ENCODE assay signal across 2 cellular contexts in the genomic region with DNA sequence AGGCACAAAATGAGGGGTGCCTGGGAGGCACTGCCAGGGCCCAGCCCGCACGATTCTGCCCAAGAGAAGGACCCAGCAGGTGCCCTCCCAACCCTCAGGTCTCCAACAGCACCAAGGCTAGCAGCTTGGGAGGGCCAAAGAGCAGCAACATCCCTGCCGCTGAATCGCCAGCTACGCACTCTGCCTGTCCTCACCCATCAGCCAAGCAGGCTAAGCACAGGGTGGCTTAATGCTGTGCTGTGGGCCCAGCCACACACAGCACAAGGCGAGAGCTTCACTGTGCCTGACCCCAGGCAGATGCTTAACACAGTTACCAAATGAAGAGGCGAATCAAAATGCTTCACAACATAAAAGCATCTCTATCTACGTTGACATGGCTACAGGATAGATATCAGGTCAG.
TF ChIP-seq lines count a peak whose summit lies in the region.

No MANE protein-coding gene starts in this region.

TF ChIP-seq in HEK293, 187 proteins besides CTCF, POLR2A, EP300 and RAD21:
- TF ChIP-seq, protein P1, sequence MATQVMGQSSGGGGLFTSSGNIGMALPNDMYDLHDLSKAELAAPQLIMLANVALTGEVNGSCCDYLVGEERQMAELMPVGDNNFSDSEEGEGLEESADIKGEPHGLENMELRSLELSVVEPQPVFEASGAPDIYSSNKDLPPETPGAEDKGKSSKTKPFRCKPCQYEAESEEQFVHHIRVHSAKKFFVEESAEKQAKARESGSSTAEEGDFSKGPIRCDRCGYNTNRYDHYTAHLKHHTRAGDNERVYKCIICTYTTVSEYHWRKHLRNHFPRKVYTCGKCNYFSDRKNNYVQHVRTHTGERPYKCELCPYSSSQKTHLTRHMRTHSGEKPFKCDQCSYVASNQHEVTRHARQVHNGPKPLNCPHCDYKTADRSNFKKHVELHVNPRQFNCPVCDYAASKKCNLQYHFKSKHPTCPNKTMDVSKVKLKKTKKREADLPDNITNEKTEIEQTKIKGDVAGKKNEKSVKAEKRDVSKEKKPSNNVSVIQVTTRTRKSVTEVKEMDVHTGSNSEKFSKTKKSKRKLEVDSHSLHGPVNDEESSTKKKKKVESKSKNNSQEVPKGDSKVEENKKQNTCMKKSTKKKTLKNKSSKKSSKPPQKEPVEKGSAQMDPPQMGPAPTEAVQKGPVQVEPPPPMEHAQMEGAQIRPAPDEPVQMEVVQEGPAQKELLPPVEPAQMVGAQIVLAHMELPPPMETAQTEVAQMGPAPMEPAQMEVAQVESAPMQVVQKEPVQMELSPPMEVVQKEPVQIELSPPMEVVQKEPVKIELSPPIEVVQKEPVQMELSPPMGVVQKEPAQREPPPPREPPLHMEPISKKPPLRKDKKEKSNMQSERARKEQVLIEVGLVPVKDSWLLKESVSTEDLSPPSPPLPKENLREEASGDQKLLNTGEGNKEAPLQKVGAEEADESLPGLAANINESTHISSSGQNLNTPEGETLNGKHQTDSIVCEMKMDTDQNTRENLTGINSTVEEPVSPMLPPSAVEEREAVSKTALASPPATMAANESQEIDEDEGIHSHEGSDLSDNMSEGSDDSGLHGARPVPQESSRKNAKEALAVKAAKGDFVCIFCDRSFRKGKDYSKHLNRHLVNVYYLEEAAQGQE (tag by site-specific recombination; IDR thresholded peaks at IDR 0.05) = peak; percentile 32; the same call in 1 of the 2 replicates
- no peak for TF ChIP-seq ZBTB8A (tag by site-specific recombination; IDR thresholded peaks at IDR 0.05)
- TF ChIP-seq GLIS2 (tag by site-specific recombination; IDR thresholded peaks at IDR 0.05) = 0 out of 2 replicates have a peak, but pooled peaks have one; percentile 5

TF ChIP-seq in K562, 482 proteins besides CTCF, POLR2A, EP300 and RAD21:
- TF ChIP-seq, protein P2, sequence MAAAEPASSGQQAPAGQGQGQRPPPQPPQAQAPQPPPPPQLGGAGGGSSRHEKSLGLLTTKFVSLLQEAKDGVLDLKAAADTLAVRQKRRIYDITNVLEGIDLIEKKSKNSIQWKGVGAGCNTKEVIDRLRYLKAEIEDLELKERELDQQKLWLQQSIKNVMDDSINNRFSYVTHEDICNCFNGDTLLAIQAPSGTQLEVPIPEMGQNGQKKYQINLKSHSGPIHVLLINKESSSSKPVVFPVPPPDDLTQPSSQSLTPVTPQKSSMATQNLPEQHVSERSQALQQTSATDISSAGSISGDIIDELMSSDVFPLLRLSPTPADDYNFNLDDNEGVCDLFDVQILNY (CRISPR knock-in tag; IDR thresholded peaks at IDR 0.05) = no peak
- TF ChIP-seq, protein P3, sequence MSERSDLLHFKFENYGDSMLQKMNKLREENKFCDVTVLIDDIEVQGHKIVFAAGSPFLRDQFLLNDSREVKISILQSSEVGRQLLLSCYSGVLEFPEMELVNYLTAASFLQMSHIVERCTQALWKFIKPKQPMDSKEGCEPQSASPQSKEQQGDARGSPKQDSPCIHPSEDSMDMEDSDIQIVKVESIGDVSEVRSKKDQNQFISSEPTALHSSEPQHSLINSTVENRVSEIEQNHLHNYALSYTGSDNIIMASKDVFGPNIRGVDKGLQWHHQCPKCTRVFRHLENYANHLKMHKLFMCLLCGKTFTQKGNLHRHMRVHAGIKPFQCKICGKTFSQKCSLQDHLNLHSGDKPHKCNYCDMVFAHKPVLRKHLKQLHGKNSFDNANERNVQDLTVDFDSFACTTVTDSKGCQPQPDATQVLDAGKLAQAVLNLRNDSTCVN (CRISPR knock-in tag; IDR thresholded peaks at IDR 0.05) = no peak
- TF ChIP-seq, protein P4, sequence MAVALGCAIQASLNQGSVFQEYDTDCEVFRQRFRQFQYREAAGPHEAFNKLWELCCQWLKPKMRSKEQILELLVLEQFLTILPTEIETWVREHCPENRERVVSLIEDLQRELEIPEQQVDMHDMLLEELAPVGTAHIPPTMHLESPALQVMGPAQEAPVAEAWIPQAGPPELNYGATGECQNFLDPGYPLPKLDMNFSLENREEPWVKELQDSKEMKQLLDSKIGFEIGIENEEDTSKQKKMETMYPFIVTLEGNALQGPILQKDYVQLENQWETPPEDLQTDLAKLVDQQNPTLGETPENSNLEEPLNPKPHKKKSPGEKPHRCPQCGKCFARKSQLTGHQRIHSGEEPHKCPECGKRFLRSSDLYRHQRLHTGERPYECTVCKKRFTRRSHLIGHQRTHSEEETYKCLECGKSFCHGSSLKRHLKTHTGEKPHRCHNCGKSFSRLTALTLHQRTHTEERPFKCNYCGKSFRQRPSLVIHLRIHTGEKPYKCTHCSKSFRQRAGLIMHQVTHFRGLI (CRISPR knock-in tag; IDR thresholded peaks at IDR 0.05) = no peak
- no peak for TF ChIP-seq XRCC4 (IDR thresholded peaks at IDR 0.05; ENCODE audit: extremely low read depth, insufficient read depth, insufficient read length)
- no peak for TF ChIP-seq ZNF197 (CRISPR knock-in tag; IDR thresholded peaks at IDR 0.05; ENCODE audit: low read depth)
- no peak for TF ChIP-seq SMARCA5 (IDR thresholded peaks at IDR 0.05)
- TF ChIP-seq ZNF408 (CRISPR knock-in tag; IDR thresholded peaks at IDR 0.05; ENCODE audit: low read depth) = no peak
- no peak for TF ChIP-seq SNIP1 (IDR thresholded peaks at IDR 0.05; ENCODE audit: low read depth)
